Comparison of ENCODE assay signal across 8 cellular contexts in genomic region chr15:75195122-75195765, GRCh38. TPM values are rescaled to one million over a fixed set of nuclear protein-coding genes. Genes with fewer than 3 reads are reported as not detected.
DNase-seq lines count a peak whose midpoint lies in the region; ATAC-seq and TF ChIP-seq lines count a peak whose summit lies in the region.
"Had no signal": no experiment of that assay in that cellular context is flagged by ENCODE, and none has a peak within 500 bp of the region (broad histone marks: within the 10 kb centered on the region; RNA-seq: fewer than 3 reads in every experiment).

No MANE protein-coding gene starts in this region.

- H3K4me3 Mint-ChIP-seq in chondrocyte (ENCODE audit: unreplicated experiment) (no peak overlapping the region), T-helper 17 cell (no peak overlapping the region)

- no peaks in the 10 kb centered on the region for H3K36me3 Mint-ChIP-seq in chondrocyte (ENCODE audit: low read depth)
- H3K36me3 Mint-ChIP-seq in T-helper 17 cell (ENCODE audit: low read depth) = no peaks in the 10 kb centered on the region

- peak overlapping the region; percentile 44 for H3K4me2 ChIP-seq in smooth muscle cell

- no peak overlapping the region for H3K4me3 ChIP-seq in smooth muscle cell
- H3K4me3 ChIP-seq in upper lobe of left lung = no peak overlapping the region

- peaks cover 13% of the 10 kb centered on the region for H3K4me1 ChIP-seq in smooth muscle cell (ENCODE audit: low read depth)
- H3K4me1 ChIP-seq in upper lobe of left lung = peaks cover 2 to 21% (median 9%) of the 10 kb centered on the region in 4 donors

- no peak for TF ChIP-seq RAD21 in Ishikawa (IDR thresholded peaks at IDR 0.05; ENCODE audit: low read depth)

- H3K36me3 ChIP-seq in smooth muscle cell (ENCODE audit: low read depth) = no peaks in the 10 kb centered on the region
- H3K36me3 ChIP-seq in upper lobe of left lung = no peaks in the 10 kb centered on the region

- no peaks in the 10 kb centered on the region for H3K79me2 ChIP-seq in smooth muscle cell (ENCODE audit: low read depth)

- H4K20me1 ChIP-seq in smooth muscle cell (ENCODE audit: low read depth) = no peaks in the 10 kb centered on the region

- H3K4me1 Mint-ChIP-seq in chondrocyte (ENCODE audit: low read depth) (no peaks in the 10 kb centered on the region), T-helper 17 cell (no peaks in the 10 kb centered on the region)

- WGBS in smooth muscle cell (ENCODE audit: low lambda C conversion rate) = 29% methylated on average over 13 of the region's 13 CpGs
- WGBS in upper lobe of left lung, 2 donors = 35 to 61% methylated on average over 1 to 13 of the region's 13 CpGs

- H3K9me3 Mint-ChIP-seq in chondrocyte (ENCODE audit: low read depth) = no peaks in the 10 kb centered on the region

- H3K9me3 ChIP-seq in smooth muscle cell (replicated peaks; ENCODE audit: low read depth) = no peaks in the 10 kb centered on the region
- H3K9me3 ChIP-seq in upper lobe of left lung = no peaks in the 10 kb centered on the region
- H3K9me3 ChIP-seq in T-helper 17 cell (ENCODE audit: control insufficient read depth, low read length, poor library complexity, severe bottlenecking) = no peaks in the 10 kb centered on the region

- H3K27me3 ChIP-seq in smooth muscle cell (ENCODE audit: low read depth) (no peaks in the 10 kb centered on the region), upper lobe of left lung (no peaks in the 10 kb centered on the region)

- no peak for TF ChIP-seq CTCF in smooth muscle cell (IDR thresholded peaks at IDR 0.05; ENCODE audit: borderline replicate concordance, insufficient read depth, poor library complexity, severe bottlenecking)
- TF ChIP-seq CTCF in upper lobe of left lung (IDR thresholded peaks at IDR 0.05) = no peak
- no peak for TF ChIP-seq CTCF in chondrocyte (IDR thresholded peaks at IDR 0.05)

- peak; percentile 65 for ATAC-seq in left ventricle myocardium superior
- ATAC-seq in upper lobe of left lung (ENCODE audit: low FRiP score in 2 of 2) = no peak
- no peak for ATAC-seq in T-helper 17 cell

- no peak overlapping the region for H3K9ac ChIP-seq in smooth muscle cell (ENCODE audit: low read depth)

- no peaks in the 10 kb centered on the region for H3F3A ChIP-seq in smooth muscle cell (ENCODE audit: low read depth)

- peak in 1 of 4 donors; percentile 11 for TF ChIP-seq POLR2A in upper lobe of left lung (IDR thresholded peaks at IDR 0.05)

- DNase-seq in NCI-H510A treated with DMSO at 0.1 percent for 48 hours (lab: John Stamatoyannopoulos, UW) (peak; percentile 92), left ventricle myocardium superior (peak; percentile 67), smooth muscle cell (lab: John Stamatoyannopoulos, UW; ENCODE audit: unreplicated experiment) (no peak), upper lobe of left lung (no peak), chondrocyte (ENCODE audit: low spot score) (no peak), T-helper 17 cell (no peak)
- DNase-seq: activated naive CD4-positive, alpha-beta T cell had no signal

- H2AFZ ChIP-seq in smooth muscle cell (ENCODE audit: low read depth) = no peak overlapping the region

- no peak for TF ChIP-seq EP300 in Ishikawa (IDR thresholded peaks at IDR 0.05; ENCODE audit: borderline replicate concordance)
- no peak for TF ChIP-seq EP300 in upper lobe of left lung (IDR thresholded peaks at IDR 0.05)

- H3K27me3 Mint-ChIP-seq in chondrocyte (ENCODE audit: low read depth) (no peaks in the 10 kb centered on the region), T-helper 17 cell (peaks cover 28% of the 10 kb centered on the region)

- intact Hi-C loops in left ventricle myocardium superior (cut with micrococcal nuclease) = no loop called here

- H3K27ac Mint-ChIP-seq in chondrocyte (ENCODE audit: unreplicated experiment) = no peak overlapping the region
- no peak overlapping the region for H3K27ac Mint-ChIP-seq in T-helper 17 cell

- no peak overlapping the region for H3K27ac ChIP-seq in smooth muscle cell (ENCODE audit: low read depth)
- no peak overlapping the region for H3K27ac ChIP-seq in upper lobe of left lung

TF ChIP-seq in Ishikawa, 13 proteins besides CTCF, POLR2A, EP300 and RAD21:
- 0 out of 2 replicates have a peak, but pooled peaks have one; percentile 32 for TF ChIP-seq TCF12 (IDR thresholded peaks at IDR 0.05; ENCODE audit: low read depth)
- no peak for TF ChIP-seq YY1 (IDR thresholded peaks at IDR 0.05; ENCODE audit: low read depth)
- TF ChIP-seq EGR1 (IDR thresholded peaks at IDR 0.05) = peak; percentile 13; the same call in 1 of the 2 replicates
- TF ChIP-seq CEBPB (IDR thresholded peaks at IDR 0.05) = no peak
- peak; percentile 37; the same call in 1 of the 2 replicates for TF ChIP-seq NFIC (IDR thresholded peaks at IDR 0.05)
- no peak for TF ChIP-seq TEAD4 (IDR thresholded peaks at IDR 0.05)

RNA-seq across cellular contexts. Expression of gene C15orf39, which starts 6.4 kb away (rescaled TPM):
- total RNA-seq in left ventricle myocardium superior = 14.8 TPM
- total RNA-seq in smooth muscle cell = 7.6 and 8.4 TPM in 2 replicates
- 9.3 and 9.7 TPM in 2 replicates for polyA plus RNA-seq in smooth muscle cell
- 10 to 100 TPM; 25.4 to 44.6 (median 37.5) TPM for total RNA-seq in upper lobe of left lung
- total RNA-seq in chondrocyte = 12.2 to 33.4 TPM (median 32.9 TPM) in 3 replicates
- 10 to 100 TPM; 30.7 to 45.6 TPM for total RNA-seq in T-helper 17 cell

Comparison
In these comparisons a context has a peak if more than half of its experiments do, and no peak if none do; other contexts are left out.
1. DNase-seq: peak in NCI-H510A treated with DMSO at 0.1 percent for 48 hours (single experiment) and left ventricle myocardium superior (single experiment); none in smooth muscle cell (single experiment), upper lobe of left lung (0 of 2), chondrocyte (single experiment) and T-helper 17 cell (0 of 3).